Comparison of ENCODE assay signal across 12 cellular contexts in the genomic region with DNA sequence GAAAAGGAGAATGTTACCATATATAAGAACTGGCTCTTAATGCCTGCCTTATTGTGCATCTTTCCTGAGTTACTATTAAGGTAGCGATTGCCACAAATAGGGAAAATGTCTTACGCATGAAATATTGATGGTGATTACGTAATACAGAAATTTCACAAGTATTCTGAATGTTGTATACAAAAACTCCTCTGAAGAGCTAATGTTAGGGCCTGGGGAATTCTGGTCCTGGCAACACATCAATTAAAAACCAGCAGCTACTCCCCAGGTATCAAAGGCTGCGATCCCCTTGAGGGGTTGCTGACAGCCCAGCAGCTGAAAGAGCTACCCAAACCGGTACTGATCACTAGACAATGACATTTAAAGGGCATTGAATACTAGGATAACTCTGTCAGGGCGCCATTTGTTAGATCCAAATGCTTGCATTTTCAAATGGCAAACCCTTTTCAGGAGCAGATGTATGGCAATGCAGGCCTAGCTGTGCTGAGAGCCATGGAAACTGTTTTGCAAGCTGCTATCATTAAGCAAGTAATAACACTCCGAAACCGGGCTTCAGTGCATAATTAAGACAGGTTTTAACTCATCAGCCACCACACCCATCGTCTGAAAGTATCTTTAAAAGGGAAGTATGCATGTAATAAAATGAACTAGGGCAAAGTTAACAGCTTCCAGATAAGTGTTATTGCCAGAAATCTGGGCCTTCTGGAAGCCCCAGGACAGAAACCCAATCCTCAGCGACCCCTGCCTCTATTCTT.
DNase-seq lines count a peak whose midpoint lies in the region; ATAC-seq and TF ChIP-seq lines count a peak whose summit lies in the region.
"Had no signal": no experiment of that assay in that cellular context is flagged by ENCODE, and none has a peak within 500 bp of the region (broad histone marks: within the 10 kb centered on the region; RNA-seq: fewer than 3 reads in every experiment).

No MANE protein-coding gene starts in this region.

- TF ChIP-seq CTCF in foreskin keratinocyte (conservative IDR thresholded peaks at IDR 0.05) (no peak), tibial artery (IDR thresholded peaks at IDR 0.05) (no peak)

- CTCF ChIA-PET in activated naive CD4-positive, alpha-beta T cell treated with anti-CD3 and anti-CD28 coated beads, Interleukin-2, amount 10 ng/mL, durations not matched to agents 7 days and 5 days (lab: Charles Lee): interaction anchor here (0.9 to 1.5 kb wide), 2 partner anchors 15 to 128 kb away, joined by 4 to 5 read pairs; no protein-coding TSS in a partner anchor

- DNase-seq in NOMO-1 treated with dmso at 0.1 percent for 144 hours (lab: John Stamatoyannopoulos, UW; ENCODE audit: unreplicated experiment) (peak; percentile 95), foreskin keratinocyte (peak; percentile 70 to 75), tibial artery (no peak), HK-2 (ENCODE audit: unreplicated experiment) (no peak)
- no peak for DNase-seq in activated naive CD4-positive, alpha-beta T cell treated with anti-CD3 and anti-CD28 coated beads, Interleukin-2, amount 10 ng/mL, durations not matched to agents 7 days and 5 days
- DNase-seq: foreskin melanocyte; NCI-H1436; SHP77 treated with DMSO at 0.1 percent for 48 hours; spleen; stimulated activated naive CD8-positive, alpha-beta T cell treated with anti-CD3 and anti-CD28 coated beads, Interleukin-15, amount 100 ng/mL, for 72 hours had no signal

- H3K36me3 ChIP-seq in tibial artery: no peaks in the 10 kb centered on the region
- H3K36me3 ChIP-seq: spleen had no signal

- peaks cover 12% of the 10 kb centered on the region for H3K27me3 Mint-ChIP-seq in activated naive CD4-positive, alpha-beta T cell treated with anti-CD3 and anti-CD28 coated beads, Interleukin-2, amount 10 ng/mL, durations not matched to agents 7 days and 5 days
- H3K27me3 Mint-ChIP-seq: stimulated activated naive CD8-positive, alpha-beta T cell treated with anti-CD3 and anti-CD28 coated beads, Interleukin-15, amount 100 ng/mL, for 72 hours had no signal

- H3K4me1 Mint-ChIP-seq in activated naive CD4-positive, alpha-beta T cell treated with anti-CD3 and anti-CD28 coated beads, Interleukin-2, amount 10 ng/mL, durations not matched to agents 7 days and 5 days: peaks cover 7% of the 10 kb centered on the region

- H3K36me3 Mint-ChIP-seq in activated naive CD4-positive, alpha-beta T cell treated with anti-CD3 and anti-CD28 coated beads, Interleukin-2, amount 10 ng/mL, durations not matched to agents 7 days and 5 days: no peaks in the 10 kb centered on the region

- peak; percentile 39 for ATAC-seq in HG02852 (IDR thresholded peaks at IDR 0.05; ENCODE audit: unreplicated experiment)
- ATAC-seq in foreskin keratinocyte: peak; percentile 9
- no peak for ATAC-seq in HG02623 (IDR thresholded peaks at IDR 0.05; ENCODE audit: unreplicated experiment)
- ATAC-seq: stimulated activated naive CD8-positive, alpha-beta T cell treated with anti-CD3 and anti-CD28 coated beads, Interleukin-15, amount 100 ng/mL, for 72 hours had no signal

- H3K27ac Mint-ChIP-seq in activated naive CD4-positive, alpha-beta T cell treated with anti-CD3 and anti-CD28 coated beads, Interleukin-2, amount 10 ng/mL, durations not matched to agents 7 days and 5 days: no peak overlapping the region

- H3K27me3 ChIP-seq in foreskin keratinocyte (no peaks in the 10 kb centered on the region), tibial artery (no peaks in the 10 kb centered on the region)
- H3K27me3 ChIP-seq: spleen had no signal

- H3K9me3 Mint-ChIP-seq in activated naive CD4-positive, alpha-beta T cell treated with anti-CD3 and anti-CD28 coated beads, Interleukin-2, amount 10 ng/mL, durations not matched to agents 7 days and 5 days: no peaks in the 10 kb centered on the region
- H3K9me3 Mint-ChIP-seq: stimulated activated naive CD8-positive, alpha-beta T cell treated with anti-CD3 and anti-CD28 coated beads, Interleukin-15, amount 100 ng/mL, for 72 hours had no signal

- no peak overlapping the region for H3K4me3 ChIP-seq in tibial artery
- H3K4me3 ChIP-seq: spleen had no signal

- peaks cover 25% of the 10 kb centered on the region for H3K4me1 ChIP-seq in foreskin keratinocyte
- peaks cover 0 to 77% (median 63%) of the 10 kb centered on the region in 4 donors for H3K4me1 ChIP-seq in tibial artery

- no peak overlapping the region for H3K4me3 Mint-ChIP-seq in activated naive CD4-positive, alpha-beta T cell treated with anti-CD3 and anti-CD28 coated beads, Interleukin-2, amount 10 ng/mL, durations not matched to agents 7 days and 5 days
- H3K4me3 Mint-ChIP-seq: stimulated activated naive CD8-positive, alpha-beta T cell treated with anti-CD3 and anti-CD28 coated beads, Interleukin-15, amount 100 ng/mL, for 72 hours had no signal

- no peaks in the 10 kb centered on the region for H3K9me3 ChIP-seq in tibial artery
- H3K9me3 ChIP-seq: spleen had no signal

- H3K27ac ChIP-seq in foreskin keratinocyte (peak overlapping the region; percentile 29), tibial artery (peak overlapping the region; percentile 68 to 78)

- intact Hi-C loops in tibial artery (cut with DNase I; ENCODE audit: low total_unique reads): no loop called here

Comparison
In these comparisons a context has a peak if more than half of its experiments do, and no peak if none do; other contexts are left out.
1. DNase-seq: peak in NOMO-1 treated with dmso at 0.1 percent for 144 hours (single experiment) and foreskin keratinocyte (2 of 2); none in tibial artery (0 of 2), activated naive CD4-positive, alpha-beta T cell treated with anti-CD3 and anti-CD28 coated beads, Interleukin-2, amount 10 ng/mL, durations not matched to agents 7 days and 5 days (single experiment) and HK-2 (single experiment).